Comparison of ENCODE assay signal across 1 cellular context in the genomic region with DNA sequence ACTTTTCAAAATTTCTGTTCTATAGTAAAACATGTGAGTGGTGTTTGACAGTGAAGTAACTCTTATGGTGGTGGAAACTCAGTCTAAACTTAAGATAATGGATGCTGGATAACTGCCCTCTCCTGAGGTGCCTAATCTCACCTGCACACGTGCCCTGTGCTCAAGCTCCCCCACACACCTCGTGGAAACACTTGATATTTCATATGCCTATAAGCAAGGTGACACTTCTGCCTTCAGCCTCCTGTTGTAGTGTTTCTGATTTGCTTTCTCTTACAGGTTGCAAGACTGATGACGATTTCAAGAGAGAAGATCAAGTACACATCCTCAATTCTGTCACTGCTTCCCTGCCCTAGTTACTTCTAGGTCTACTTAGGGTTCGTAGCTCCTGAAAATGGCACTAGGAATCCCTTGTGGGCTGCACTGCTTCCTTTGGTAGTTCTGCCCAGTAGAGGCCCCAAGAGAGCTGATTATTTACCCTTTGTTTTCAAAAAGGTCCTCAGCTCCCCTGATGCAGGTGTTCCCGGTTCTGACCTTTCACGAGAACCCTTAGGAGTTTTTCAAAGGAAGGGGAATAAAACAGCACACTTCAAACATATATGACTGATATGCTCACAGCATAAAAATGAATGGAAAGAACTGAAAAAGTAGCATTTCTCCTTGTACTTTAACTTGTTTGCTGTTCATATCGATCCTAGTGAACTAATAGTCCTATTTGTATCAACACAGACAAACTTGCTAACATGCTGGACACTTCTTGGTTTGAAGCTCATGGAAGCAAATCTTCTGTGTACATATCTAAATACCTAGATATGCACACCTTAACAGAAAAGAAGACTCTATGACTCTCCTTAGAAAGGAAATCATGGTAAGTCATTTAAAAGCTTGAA.
TF ChIP-seq lines count a peak whose summit lies in the region.

No MANE protein-coding gene starts in this region.

TF ChIP-seq in HepG2, 621 proteins besides CTCF, POLR2A, EP300 and RAD21 (continued from another document and continues in another):
- TF ChIP-seq HNF4A (CRISPR knock-in tag; IDR thresholded peaks at IDR 0.05): peak; percentile 34
- TF ChIP-seq ZSCAN20 (CRISPR knock-in tag; IDR thresholded peaks at IDR 0.05; ENCODE audit: borderline replicate concordance): no peak
- TF ChIP-seq, protein P1, sequence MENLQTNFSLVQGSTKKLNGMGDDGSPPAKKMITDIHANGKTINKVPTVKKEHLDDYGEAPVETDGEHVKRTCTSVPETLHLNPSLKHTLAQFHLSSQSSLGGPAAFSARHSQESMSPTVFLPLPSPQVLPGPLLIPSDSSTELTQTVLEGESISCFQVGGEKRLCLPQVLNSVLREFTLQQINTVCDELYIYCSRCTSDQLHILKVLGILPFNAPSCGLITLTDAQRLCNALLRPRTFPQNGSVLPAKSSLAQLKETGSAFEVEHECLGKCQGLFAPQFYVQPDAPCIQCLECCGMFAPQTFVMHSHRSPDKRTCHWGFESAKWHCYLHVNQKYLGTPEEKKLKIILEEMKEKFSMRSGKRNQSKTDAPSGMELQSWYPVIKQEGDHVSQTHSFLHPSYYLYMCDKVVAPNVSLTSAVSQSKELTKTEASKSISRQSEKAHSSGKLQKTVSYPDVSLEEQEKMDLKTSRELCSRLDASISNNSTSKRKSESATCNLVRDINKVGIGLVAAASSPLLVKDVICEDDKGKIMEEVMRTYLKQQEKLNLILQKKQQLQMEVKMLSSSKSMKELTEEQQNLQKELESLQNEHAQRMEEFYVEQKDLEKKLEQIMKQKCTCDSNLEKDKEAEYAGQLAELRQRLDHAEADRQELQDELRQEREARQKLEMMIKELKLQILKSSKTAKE (CRISPR knock-in tag; IDR thresholded peaks at IDR 0.05; ENCODE audit: borderline replicate concordance): 0 out of 2 replicates have a peak, but pooled peaks have one; percentile 13
- no peak for TF ChIP-seq ZNF572 (CRISPR knock-in tag; IDR thresholded peaks at IDR 0.05)
- TF ChIP-seq GTF3A (CRISPR knock-in tag; conservative IDR thresholded peaks at IDR 0.05): no peak
- peak; percentile 51 for TF ChIP-seq STAG1 (CRISPR knock-in tag; IDR thresholded peaks at IDR 0.05)
- TF ChIP-seq ZNF83 (CRISPR knock-in tag; IDR thresholded peaks at IDR 0.05; ENCODE audit: borderline replicate concordance): no peak
- peak; percentile 13; the same call in 1 of the 2 replicates for TF ChIP-seq SMC3 (IDR thresholded peaks at IDR 0.05; ENCODE audit: low read length)
- TF ChIP-seq ZFP62 (CRISPR knock-in tag; IDR thresholded peaks at IDR 0.05): no peak
- peak; percentile 26; the same call in 1 of the 2 replicates for TF ChIP-seq ZNF292 (CRISPR knock-in tag; IDR thresholded peaks at IDR 0.05; ENCODE audit: borderline replicate concordance, low read depth)
- no peak for TF ChIP-seq CREB1 (IDR thresholded peaks at IDR 0.05)
- TF ChIP-seq CREB1 (CRISPR knock-in tag; IDR thresholded peaks at IDR 0.05): peak; percentile 38
- TF ChIP-seq, protein P2, sequence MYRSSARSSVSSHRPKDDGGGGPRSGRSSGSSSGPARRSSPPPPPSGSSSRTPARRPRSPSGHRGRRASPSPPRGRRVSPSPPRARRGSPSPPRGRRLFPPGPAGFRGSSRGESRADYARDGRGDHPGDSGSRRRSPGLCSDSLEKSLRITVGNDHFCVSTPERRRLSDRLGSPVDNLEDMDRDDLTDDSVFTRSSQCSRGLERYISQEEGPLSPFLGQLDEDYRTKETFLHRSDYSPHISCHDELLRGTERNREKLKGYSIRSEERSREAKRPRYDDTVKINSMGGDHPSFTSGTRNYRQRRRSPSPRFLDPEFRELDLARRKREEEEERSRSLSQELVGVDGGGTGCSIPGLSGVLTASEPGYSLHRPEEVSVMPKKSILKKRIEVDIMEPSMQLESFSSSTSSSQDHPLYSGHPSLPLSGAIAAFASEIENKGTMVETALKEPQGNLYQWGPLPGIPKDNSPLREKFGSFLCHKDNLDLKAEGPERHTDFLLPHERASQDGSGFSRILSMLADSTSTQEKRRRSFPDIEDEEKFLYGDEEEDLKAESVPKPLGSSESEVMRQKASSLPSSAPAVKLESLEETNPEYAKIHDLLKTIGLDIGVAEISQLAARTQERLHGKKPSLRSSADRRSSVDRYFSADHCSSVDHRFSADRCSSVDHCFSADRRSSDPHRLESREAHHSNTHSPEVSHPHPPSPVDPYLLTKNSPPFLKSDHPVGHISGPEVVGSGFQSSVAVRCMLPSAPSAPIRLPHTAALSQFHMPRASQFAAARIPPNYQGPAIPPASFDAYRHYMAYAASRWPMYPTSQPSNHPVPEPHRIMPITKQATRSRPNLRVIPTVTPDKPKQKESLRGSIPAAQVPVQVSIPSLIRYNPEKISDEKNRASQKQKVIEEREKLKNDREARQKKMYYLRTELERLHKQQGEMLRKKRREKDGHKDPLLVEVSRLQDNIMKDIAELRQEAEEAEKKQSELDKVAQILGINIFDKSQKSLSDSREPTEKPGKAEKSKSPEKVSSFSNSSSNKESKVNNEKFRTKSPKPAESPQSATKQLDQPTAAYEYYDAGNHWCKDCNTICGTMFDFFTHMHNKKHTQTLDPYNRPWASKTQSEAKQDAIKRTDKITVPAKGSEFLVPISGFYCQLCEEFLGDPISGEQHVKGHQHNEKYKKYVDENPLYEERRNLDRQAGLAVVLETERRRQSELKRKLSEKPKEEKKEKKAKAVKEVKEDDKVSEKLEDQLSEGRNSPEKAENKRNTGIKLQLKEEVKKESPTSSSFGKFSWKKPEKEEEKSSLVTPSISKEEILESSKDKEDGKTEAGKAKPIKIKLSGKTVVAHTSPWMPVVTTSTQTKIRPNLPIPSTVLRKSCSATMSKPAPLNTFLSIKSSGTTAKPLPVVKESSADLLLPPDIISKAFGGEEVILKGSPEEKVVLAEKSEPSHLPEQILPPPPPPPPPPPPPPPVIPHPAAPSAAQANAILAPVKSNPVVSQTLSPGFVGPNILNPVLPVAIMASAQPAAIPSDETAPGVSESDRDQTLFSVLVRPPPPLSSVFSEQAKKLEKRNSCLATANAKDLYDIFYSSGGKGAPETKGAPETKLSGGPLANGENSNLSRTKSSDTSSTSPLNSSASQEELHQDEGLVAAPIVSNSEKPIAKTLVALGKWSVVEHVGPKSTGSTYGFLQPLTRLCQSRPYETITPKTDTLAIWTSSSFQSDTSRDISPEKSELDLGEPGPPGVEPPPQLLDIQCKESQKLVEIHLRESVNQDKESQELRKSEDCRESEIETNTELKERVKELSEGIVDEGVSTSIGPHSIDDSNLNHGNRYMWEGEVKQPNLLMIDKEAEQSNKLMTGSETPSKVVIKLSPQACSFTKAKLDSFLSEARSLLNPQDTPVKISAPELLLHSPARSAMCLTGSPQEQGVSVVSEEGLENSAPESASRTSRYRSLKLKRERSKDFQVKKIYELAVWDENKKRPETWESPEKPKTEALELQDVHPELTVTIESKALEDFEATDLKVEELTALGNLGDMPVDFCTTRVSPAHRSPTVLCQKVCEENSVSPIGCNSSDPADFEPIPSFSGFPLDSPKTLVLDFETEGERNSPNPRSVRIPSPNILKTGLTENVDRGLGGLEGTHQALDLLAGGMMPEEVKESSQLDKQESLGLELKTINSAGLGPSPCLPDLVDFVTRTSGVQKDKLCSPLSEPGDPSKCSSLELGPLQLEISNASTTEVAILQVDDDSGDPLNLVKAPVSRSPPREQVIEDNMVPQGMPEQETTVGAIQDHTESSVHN (CRISPR knock-in tag; IDR thresholded peaks at IDR 0.05): no peak
- TF ChIP-seq, protein P3, sequence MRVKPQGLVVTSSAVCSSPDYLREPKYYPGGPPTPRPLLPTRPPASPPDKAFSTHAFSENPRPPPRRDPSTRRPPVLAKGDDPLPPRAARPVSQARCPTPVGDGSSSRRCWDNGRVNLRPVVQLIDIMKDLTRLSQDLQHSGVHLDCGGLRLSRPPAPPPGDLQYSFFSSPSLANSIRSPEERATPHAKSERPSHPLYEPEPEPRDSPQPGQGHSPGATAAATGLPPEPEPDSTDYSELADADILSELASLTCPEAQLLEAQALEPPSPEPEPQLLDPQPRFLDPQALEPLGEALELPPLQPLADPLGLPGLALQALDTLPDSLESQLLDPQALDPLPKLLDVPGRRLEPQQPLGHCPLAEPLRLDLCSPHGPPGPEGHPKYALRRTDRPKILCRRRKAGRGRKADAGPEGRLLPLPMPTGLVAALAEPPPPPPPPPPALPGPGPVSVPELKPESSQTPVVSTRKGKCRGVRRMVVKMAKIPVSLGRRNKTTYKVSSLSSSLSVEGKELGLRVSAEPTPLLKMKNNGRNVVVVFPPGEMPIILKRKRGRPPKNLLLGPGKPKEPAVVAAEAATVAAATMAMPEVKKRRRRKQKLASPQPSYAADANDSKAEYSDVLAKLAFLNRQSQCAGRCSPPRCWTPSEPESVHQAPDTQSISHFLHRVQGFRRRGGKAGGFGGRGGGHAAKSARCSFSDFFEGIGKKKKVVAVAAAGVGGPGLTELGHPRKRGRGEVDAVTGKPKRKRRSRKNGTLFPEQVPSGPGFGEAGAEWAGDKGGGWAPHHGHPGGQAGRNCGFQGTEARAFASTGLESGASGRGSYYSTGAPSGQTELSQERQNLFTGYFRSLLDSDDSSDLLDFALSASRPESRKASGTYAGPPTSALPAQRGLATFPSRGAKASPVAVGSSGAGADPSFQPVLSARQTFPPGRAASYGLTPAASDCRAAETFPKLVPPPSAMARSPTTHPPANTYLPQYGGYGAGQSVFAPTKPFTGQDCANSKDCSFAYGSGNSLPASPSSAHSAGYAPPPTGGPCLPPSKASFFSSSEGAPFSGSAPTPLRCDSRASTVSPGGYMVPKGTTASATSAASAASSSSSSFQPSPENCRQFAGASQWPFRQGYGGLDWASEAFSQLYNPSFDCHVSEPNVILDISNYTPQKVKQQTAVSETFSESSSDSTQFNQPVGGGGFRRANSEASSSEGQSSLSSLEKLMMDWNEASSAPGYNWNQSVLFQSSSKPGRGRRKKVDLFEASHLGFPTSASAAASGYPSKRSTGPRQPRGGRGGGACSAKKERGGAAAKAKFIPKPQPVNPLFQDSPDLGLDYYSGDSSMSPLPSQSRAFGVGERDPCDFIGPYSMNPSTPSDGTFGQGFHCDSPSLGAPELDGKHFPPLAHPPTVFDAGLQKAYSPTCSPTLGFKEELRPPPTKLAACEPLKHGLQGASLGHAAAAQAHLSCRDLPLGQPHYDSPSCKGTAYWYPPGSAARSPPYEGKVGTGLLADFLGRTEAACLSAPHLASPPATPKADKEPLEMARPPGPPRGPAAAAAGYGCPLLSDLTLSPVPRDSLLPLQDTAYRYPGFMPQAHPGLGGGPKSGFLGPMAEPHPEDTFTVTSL (CRISPR knock-in tag; IDR thresholded peaks at IDR 0.05; ENCODE audit: borderline replicate concordance): peak; percentile 42; the same call in 1 of the 2 replicates
- TF ChIP-seq ZNF230 (CRISPR knock-in tag; IDR thresholded peaks at IDR 0.05): no peak
- TF ChIP-seq MEIS1 (CRISPR knock-in tag; IDR thresholded peaks at IDR 0.05; ENCODE audit: borderline replicate concordance): no peak
- TF ChIP-seq, protein P4, sequence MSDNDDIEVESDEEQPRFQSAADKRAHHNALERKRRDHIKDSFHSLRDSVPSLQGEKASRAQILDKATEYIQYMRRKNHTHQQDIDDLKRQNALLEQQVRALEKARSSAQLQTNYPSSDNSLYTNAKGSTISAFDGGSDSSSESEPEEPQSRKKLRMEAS (IDR thresholded peaks at IDR 0.05): no peak
- no peak for TF ChIP-seq HDAC1 (CRISPR knock-in tag; IDR thresholded peaks at IDR 0.05)
- no peak for TF ChIP-seq NCOR1 (IDR thresholded peaks at IDR 0.05; ENCODE audit: borderline replicate concordance, low read length)
- TF ChIP-seq, protein P5, sequence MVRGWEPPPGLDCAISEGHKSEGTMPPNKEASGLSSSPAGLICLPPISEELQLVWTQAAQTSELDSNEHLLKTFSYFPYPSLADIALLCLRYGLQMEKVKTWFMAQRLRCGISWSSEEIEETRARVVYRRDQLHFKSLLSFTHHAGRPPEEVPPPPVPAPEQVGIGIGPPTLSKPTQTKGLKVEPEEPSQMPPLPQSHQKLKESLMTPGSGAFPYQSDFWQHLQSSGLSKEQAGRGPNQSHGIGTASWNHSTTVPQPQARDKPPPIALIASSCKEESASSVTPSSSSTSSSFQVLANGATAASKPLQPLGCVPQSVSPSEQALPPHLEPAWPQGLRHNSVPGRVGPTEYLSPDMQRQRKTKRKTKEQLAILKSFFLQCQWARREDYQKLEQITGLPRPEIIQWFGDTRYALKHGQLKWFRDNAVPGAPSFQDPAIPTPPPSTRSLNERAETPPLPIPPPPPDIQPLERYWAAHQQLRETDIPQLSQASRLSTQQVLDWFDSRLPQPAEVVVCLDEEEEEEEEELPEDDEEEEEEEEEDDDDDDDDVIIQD (CRISPR knock-in tag; IDR thresholded peaks at IDR 0.05; ENCODE audit: low read depth): 0 out of 2 replicates have a peak, but pooled peaks have one; percentile 30
- TF ChIP-seq, protein P6, sequence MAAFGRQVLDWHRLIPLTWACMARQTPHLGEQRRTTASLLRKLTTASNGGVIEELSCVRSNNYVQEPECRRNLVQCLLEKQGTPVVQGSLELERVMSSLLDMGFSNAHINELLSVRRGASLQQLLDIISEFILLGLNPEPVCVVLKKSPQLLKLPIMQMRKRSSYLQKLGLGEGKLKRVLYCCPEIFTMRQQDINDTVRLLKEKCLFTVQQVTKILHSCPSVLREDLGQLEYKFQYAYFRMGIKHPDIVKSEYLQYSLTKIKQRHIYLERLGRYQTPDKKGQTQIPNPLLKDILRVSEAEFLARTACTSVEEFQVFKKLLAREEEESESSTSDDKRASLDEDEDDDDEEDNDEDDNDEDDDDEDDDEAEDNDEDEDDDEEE (CRISPR knock-in tag; IDR thresholded peaks at IDR 0.05): no peak
- TF ChIP-seq, protein P7, sequence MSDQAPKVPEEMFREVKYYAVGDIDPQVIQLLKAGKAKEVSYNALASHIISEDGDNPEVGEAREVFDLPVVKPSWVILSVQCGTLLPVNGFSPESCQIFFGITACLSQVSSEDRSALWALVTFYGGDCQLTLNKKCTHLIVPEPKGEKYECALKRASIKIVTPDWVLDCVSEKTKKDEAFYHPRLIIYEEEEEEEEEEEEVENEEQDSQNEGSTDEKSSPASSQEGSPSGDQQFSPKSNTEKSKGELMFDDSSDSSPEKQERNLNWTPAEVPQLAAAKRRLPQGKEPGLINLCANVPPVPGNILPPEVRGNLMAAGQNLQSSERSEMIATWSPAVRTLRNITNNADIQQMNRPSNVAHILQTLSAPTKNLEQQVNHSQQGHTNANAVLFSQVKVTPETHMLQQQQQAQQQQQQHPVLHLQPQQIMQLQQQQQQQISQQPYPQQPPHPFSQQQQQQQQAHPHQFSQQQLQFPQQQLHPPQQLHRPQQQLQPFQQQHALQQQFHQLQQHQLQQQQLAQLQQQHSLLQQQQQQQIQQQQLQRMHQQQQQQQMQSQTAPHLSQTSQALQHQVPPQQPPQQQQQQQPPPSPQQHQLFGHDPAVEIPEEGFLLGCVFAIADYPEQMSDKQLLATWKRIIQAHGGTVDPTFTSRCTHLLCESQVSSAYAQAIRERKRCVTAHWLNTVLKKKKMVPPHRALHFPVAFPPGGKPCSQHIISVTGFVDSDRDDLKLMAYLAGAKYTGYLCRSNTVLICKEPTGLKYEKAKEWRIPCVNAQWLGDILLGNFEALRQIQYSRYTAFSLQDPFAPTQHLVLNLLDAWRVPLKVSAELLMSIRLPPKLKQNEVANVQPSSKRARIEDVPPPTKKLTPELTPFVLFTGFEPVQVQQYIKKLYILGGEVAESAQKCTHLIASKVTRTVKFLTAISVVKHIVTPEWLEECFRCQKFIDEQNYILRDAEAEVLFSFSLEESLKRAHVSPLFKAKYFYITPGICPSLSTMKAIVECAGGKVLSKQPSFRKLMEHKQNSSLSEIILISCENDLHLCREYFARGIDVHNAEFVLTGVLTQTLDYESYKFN (CRISPR knock-in tag; conservative IDR thresholded peaks at IDR 0.05): peak; percentile 51; the same call in 1 of the 2 replicates
- TF ChIP-seq GATAD2A (CRISPR knock-in tag; IDR thresholded peaks at IDR 0.05): peak; percentile 65
- TF ChIP-seq ZMAT3 (CRISPR knock-in tag; conservative IDR thresholded peaks at IDR 0.05): no peak
- 0 out of 2 replicates have a peak, but pooled peaks have one; percentile 12 for TF ChIP-seq FOSL2 (CRISPR knock-in tag; IDR thresholded peaks at IDR 0.05)
- TF ChIP-seq FOXA3 (CRISPR knock-in tag; IDR thresholded peaks at IDR 0.05): peak; percentile 49
- no peak for TF ChIP-seq ZSCAN29 (CRISPR knock-in tag; conservative IDR thresholded peaks at IDR 0.05)
- TF ChIP-seq RXRB (CRISPR knock-in tag; IDR thresholded peaks at IDR 0.05; ENCODE audit: borderline replicate concordance): peak; percentile 36
- TF ChIP-seq NFIC (IDR thresholded peaks at IDR 0.05; ENCODE audit: low read length): peak; percentile 58; the same call in 1 of the 2 replicates
